In the genomic region with DNA sequence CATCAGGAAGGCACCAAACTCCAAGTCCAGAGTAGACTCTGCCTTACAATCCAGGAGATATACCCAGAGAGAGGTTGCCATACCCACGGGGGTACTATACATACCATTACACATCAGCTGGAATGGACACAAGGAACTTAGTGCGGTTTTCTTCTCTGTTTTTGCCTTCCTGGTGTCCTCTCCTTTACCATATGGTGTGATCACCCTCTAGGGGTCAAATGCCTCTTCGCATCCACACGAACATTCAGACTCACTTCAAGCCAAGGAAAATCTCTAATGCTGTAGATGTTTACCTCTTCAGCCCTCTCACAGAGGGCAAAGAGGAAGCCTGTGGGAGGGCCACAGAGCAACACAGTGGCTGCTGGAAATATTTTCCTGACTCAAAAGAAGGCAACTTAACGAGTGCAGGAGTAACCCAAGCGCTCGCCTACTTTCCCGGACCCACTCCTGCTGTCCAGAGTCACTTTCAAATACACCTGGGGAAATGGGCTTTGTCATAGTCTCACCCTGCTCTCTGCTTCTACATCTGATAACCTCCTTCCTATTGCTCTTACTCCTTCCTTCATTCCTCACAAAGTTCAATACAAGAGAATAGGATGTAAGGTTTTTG, we compare ENCODE assay signal across 9 cellular contexts.
DNase-seq lines count a peak whose midpoint lies in the region; ATAC-seq, FAIRE-seq and TF ChIP-seq lines count a peak whose summit lies in the region.
"Had no signal": no experiment of that assay in that cellular context is flagged by ENCODE, and none has a peak within 500 bp of the region (broad histone marks: within the 10 kb centered on the region; RNA-seq: fewer than 3 reads in every experiment).

No MANE protein-coding gene starts in this region.

- dilution Hi-C loops in IMR-90 (cut with HindIII; ENCODE audit: low sequenced_read_pairs, unreplicated experiment) = no loop called here

- H3K4me2 ChIP-seq in IMR-90 (ENCODE audit: low read depth, low read length) (no peak overlapping the region), GM12878 (ENCODE audit: control insufficient read depth, insufficient read depth) (no peak overlapping the region)

- H3K27me3 ChIP-seq in IMR-90 (ENCODE audit: control insufficient read depth, insufficient read depth, low read length) (no peaks in the 10 kb centered on the region; the same call in 1 of the 2 replicates), GM12878 (replicated peaks in 1 of 2; ENCODE audit: control insufficient read depth in 2 of 2, insufficient read depth in 2 of 2, low read length in 1 of 2) (no peaks in the 10 kb centered on the region), suprapubic skin (no peaks in the 10 kb centered on the region)
- H3K27me3 ChIP-seq in CD4-positive, alpha-beta memory T cell (ENCODE audit: insufficient read depth, low read length) = no peaks in the 10 kb centered on the region

- CTCF ChIA-PET in IMR-90 (lab: Yijun Ruan, JAX) (no interaction called here), GM12878 (lab: Yijun Ruan, JAX) (interaction anchor here (1.0 to 1.7 kb wide), 3 partner anchors 9 to 750 kb away, joined by 3 to 6 read pairs (median 6); no protein-coding TSS in a partner anchor)
- CTCF ChIA-PET in CD4-positive, alpha-beta memory T cell (lab: Charles Lee; ENCODE audit: partially characterized antibody) = no interaction called here

- TF ChIP-seq CTCF in IMR-90 (conservative IDR thresholded peaks at IDR 0.05; ENCODE audit: low read depth, low read length) (peak; percentile 48), GM12878 (IDR thresholded peaks at IDR 0.05 in 2 of 3, conservative IDR thresholded peaks at IDR 0.05 in 1 of 3; ENCODE audit: control insufficient read depth in 2 of 3, extremely low read depth in 1 of 3, insufficient read depth in 1 of 3, low read depth in 3 of 3, low read length in 3 of 3) (peak in 2 of 3 experiments; percentile 24 to 28; a peak in 3 of 6 replicates), suprapubic skin (IDR thresholded peaks at IDR 0.05) (peak in 1 of 2 donors; percentile 51)

- SMC1A ChIA-PET in GM12878 (lab: Charles Lee; ENCODE audit: uncharacterized antibody, unreplicated experiment) = no interaction called here

- H3K9me3 ChIP-seq in IMR-90 (ENCODE audit: control insufficient read depth, insufficient read depth, low read length) (no peaks in the 10 kb centered on the region), GM12878 (replicated peaks; ENCODE audit: control insufficient read depth, insufficient read depth, low read length) (no peaks in the 10 kb centered on the region), suprapubic skin (no peaks in the 10 kb centered on the region)
- no peaks in the 10 kb centered on the region for H3K9me3 ChIP-seq in CD4-positive, alpha-beta memory T cell (ENCODE audit: control insufficient read depth in 1 of 2, low read length in 2 of 2)

- TF ChIP-seq EP300 in GM12878 (IDR thresholded peaks at IDR 0.05; ENCODE audit: borderline replicate concordance in 1 of 2, control insufficient read depth in 1 of 2, low read depth in 2 of 2, low read length in 2 of 2) = no peak
- no peak for TF ChIP-seq EP300 in suprapubic skin (IDR thresholded peaks at IDR 0.05)

- no peak overlapping the region for H2AK5ac ChIP-seq in IMR-90 (ENCODE audit: low read depth, low read length)

- H3K36me3 ChIP-seq in IMR-90 (ENCODE audit: control insufficient read depth, insufficient read depth, low read length) (no peaks in the 10 kb centered on the region), GM12878 (ENCODE audit: control insufficient read depth in 2 of 2, insufficient read depth in 2 of 2, low read length in 1 of 2) (no peaks in the 10 kb centered on the region), suprapubic skin (no peaks in the 10 kb centered on the region)
- H3K36me3 ChIP-seq in CD4-positive, alpha-beta memory T cell (ENCODE audit: insufficient read depth, low read length) = no peaks in the 10 kb centered on the region

- no peak overlapping the region for H3K56ac ChIP-seq in IMR-90 (ENCODE audit: extremely low read depth, insufficient read depth, low read length)

- BruUV-seq in IMR-90 (replicated peaks; lab: Mats Ljungman, UMichigan) = no TSS peak
- no TSS peak for BruUV-seq in GM12878 (replicated peaks; lab: Mats Ljungman, UMichigan)

- WGBS in IMR-90 (ENCODE audit: extremely low coverage in 2 of 2, insufficient read length in 1 of 2), 2 experiments = 47% methylated on average over 3 of the region's 8 CpGs; no CpG with 5 or more reads in 1 of the 2 experiments
- 31% methylated on average over 8 of the region's 8 CpGs for WGBS in GM12878 (ENCODE audit: insufficient coverage, insufficient replicate concordance, low lambda C conversion rate, missing lambda C conversion rate)
- WGBS in suprapubic skin = 54% methylated on average over 8 of the region's 8 CpGs

- no peaks in the 10 kb centered on the region for H3K36me3 Mint-ChIP-seq in CD4-positive, alpha-beta memory T cell

- intact Hi-C loops in IMR-90 (cut with micrococcal nuclease) (loop anchor here (1.0 to 5.0 kb wide), 3 partner anchors 454 to 751 kb away; a partner anchor contains a TSS), GM12878 (cut with micrococcal nuclease; ENCODE audit: unreplicated experiment) (loop anchor here (2.0 kb wide), 1 partner anchor 712 kb away; no protein-coding TSS in a partner anchor)
- intact Hi-C loops in CD4-positive, alpha-beta memory T cell (cut with micrococcal nuclease) = no loop called here

- no peak overlapping the region for H3K18ac ChIP-seq in IMR-90 (ENCODE audit: low read depth, low read length)

- H3K4me3 ChIP-seq in IMR-90 (ENCODE audit: insufficient read depth, low read depth, low read length) = no peak overlapping the region
- H3K4me3 ChIP-seq in GM12878 = no peak overlapping the region
- H3K4me3 ChIP-seq in suprapubic skin = no peak overlapping the region
- no peak overlapping the region for H3K4me3 ChIP-seq in CD4-positive, alpha-beta memory T cell (ENCODE audit: low read length in 2 of 2)

- H4K5ac ChIP-seq in IMR-90 (ENCODE audit: low read depth, low read length) = no peak overlapping the region

- no peak overlapping the region for H3K27ac ChIP-seq in IMR-90 (ENCODE audit: insufficient read depth, low read length)
- H3K27ac ChIP-seq in GM12878 (ENCODE audit: control insufficient read depth, insufficient read depth) = no peak overlapping the region
- H3K27ac ChIP-seq in suprapubic skin = no peak overlapping the region
- H3K27ac ChIP-seq in CD4-positive, alpha-beta memory T cell (ENCODE audit: low read depth, low read length) = no peak overlapping the region

- H3K27me3 Mint-ChIP-seq in CD4-positive, alpha-beta memory T cell = peaks cover 0 to 3% of the 10 kb centered on the region in 2 donors

- H3K4me1 ChIP-seq in IMR-90 (ENCODE audit: control insufficient read depth, insufficient read depth, low read length) (no peaks in the 10 kb centered on the region), GM12878 (ENCODE audit: control insufficient read depth, insufficient read depth, low read length) (no peaks in the 10 kb centered on the region), suprapubic skin (peaks cover 22% of the 10 kb centered on the region)
- no peaks in the 10 kb centered on the region for H3K4me1 ChIP-seq in CD4-positive, alpha-beta memory T cell (ENCODE audit: insufficient read depth, low read length)

- in situ Hi-C loops in Caki2 (cut with HindIII; ENCODE audit: low pct_unique_long_range_greater_than_20kb, low sequenced_read_pairs) = no loop called here
- in situ Hi-C loops in IMR-90 (cut with MboI; ENCODE audit: low sequenced_read_pairs) = no loop called here
- in situ Hi-C loops in GM12878 (cut with MboI) = no loop called here

- no peak overlapping the region for H3K27ac Mint-ChIP-seq in CD4-positive, alpha-beta memory T cell

- H4K91ac ChIP-seq in IMR-90 (ENCODE audit: insufficient read depth, low read depth, low read length) = no peak overlapping the region

- H2BK120ac ChIP-seq in IMR-90 (ENCODE audit: low read depth, low read length) = no peak overlapping the region

- DNase-seq in Caki2 (ENCODE audit: low read depth) (peak; percentile 35), IMR-90 (peak; percentile 39), GM12878 (ENCODE audit: low read depth, low spot score) (no peak), left kidney (ENCODE audit: low read depth, low spot score) (peak; percentile 83), suprapubic skin (ENCODE audit: low spot score in 2 of 2) (no peak)
- DNase-seq in CD4-positive, alpha-beta memory T cell = no peak

- no peaks in the 10 kb centered on the region for H4K20me1 ChIP-seq in IMR-90 (ENCODE audit: insufficient read depth, low read length)
- H4K20me1 ChIP-seq in GM12878 (ENCODE audit: control insufficient read depth, insufficient read depth) = no peaks in the 10 kb centered on the region

- POLR2A ChIA-PET in IMR-90 (lab: Charles Lee; ENCODE audit: unreplicated experiment) = no interaction called here
- POLR2A ChIA-PET in GM12878 (lab: Charles Lee) = no interaction called here
- POLR2A ChIA-PET in CD4-positive, alpha-beta memory T cell (lab: Charles Lee; ENCODE audit: partially characterized antibody) = no interaction called here

- no peak overlapping the region for H2AK9ac ChIP-seq in IMR-90 (replicated peaks; ENCODE audit: low read depth, low read length, poor library complexity)

- ATAC-seq in IMR-90 (ENCODE audit: low read depth) (peak; percentile 84), GM12878 (peak; percentile 39; the same call in 1 of the 3 replicates), HG02571 (IDR thresholded peaks at IDR 0.05; ENCODE audit: unreplicated experiment) (no peak), HG03139 (IDR thresholded peaks at IDR 0.05; ENCODE audit: unreplicated experiment) (no peak)

- H4K8ac ChIP-seq in IMR-90 (ENCODE audit: low read depth in 2 of 2, low read length in 2 of 2) = no peak overlapping the region

- H3K4me3 Mint-ChIP-seq in CD4-positive, alpha-beta memory T cell = no peak overlapping the region

- no peak for FAIRE-seq in GM12878 (lab: Jason Lieb, UNC)
- FAIRE-seq: endometrium had no signal

- H2AFZ ChIP-seq in IMR-90 (replicated peaks; ENCODE audit: low read length, poor library complexity) = no peak overlapping the region
- no peak overlapping the region for H2AFZ ChIP-seq in GM12878 (ENCODE audit: control insufficient read depth, low read depth, low read length)

- H3K23ac ChIP-seq in IMR-90 (ENCODE audit: low read depth, low read length) = no peak overlapping the region

- TF ChIP-seq RAD21 in IMR-90 (IDR thresholded peaks at IDR 0.05; ENCODE audit: low read length) = peak; percentile 58
- TF ChIP-seq RAD21 in GM12878 (IDR thresholded peaks at IDR 0.05; ENCODE audit: insufficient read depth, low read depth, low read length) = peak; percentile 46

- H3K9me3 Mint-ChIP-seq in CD4-positive, alpha-beta memory T cell = no peaks in the 10 kb centered on the region

- H2BK15ac ChIP-seq in IMR-90 (ENCODE audit: low read depth, low read length) = no peak overlapping the region

- no peaks in the 10 kb centered on the region for H3K4me1 Mint-ChIP-seq in CD4-positive, alpha-beta memory T cell

- TF ChIP-seq POLR2A in IMR-90 (IDR thresholded peaks at IDR 0.05; ENCODE audit: low read depth, low read length) (no peak), GM12878 (IDR thresholded peaks at IDR 0.05; ENCODE audit: low read depth, low read length) (no peak), suprapubic skin (IDR thresholded peaks at IDR 0.05) (no peak)

- no peak overlapping the region for H3K14ac ChIP-seq in IMR-90 (replicated peaks; ENCODE audit: low read depth, low read length)

- no peak overlapping the region for H3K9ac ChIP-seq in IMR-90 (ENCODE audit: low read depth, low read length)
- H3K9ac ChIP-seq in GM12878 (ENCODE audit: control insufficient read depth, insufficient read depth, low read length) = no peak overlapping the region

- H3K9me1 ChIP-seq in IMR-90 (ENCODE audit: insufficient read depth, low read length) = no peaks in the 10 kb centered on the region

- no peak overlapping the region for H2BK5ac ChIP-seq in IMR-90 (ENCODE audit: low read depth, low read length, poor library complexity, severe bottlenecking)

- RAD21 ChIA-PET in GM12878 (lab: Charles Lee; ENCODE audit: unreplicated experiment) = interaction anchor here (1.2 kb wide), 1 partner anchor 748 kb away, joined by 3 read pairs; no protein-coding TSS in a partner anchor

- H2BK20ac ChIP-seq in IMR-90 (ENCODE audit: low read depth, low read length) = no peak overlapping the region

- no peak overlapping the region for H3K4ac ChIP-seq in IMR-90 (ENCODE audit: low read depth, low read length)

- no peaks in the 10 kb centered on the region for H3K79me2 ChIP-seq in GM12878 (ENCODE audit: control insufficient read depth, insufficient read depth, low read length)

- no peaks in the 10 kb centered on the region for H3K79me1 ChIP-seq in IMR-90 (ENCODE audit: low read depth in 1 of 2, low read length in 2 of 2)

Comparison
In these comparisons a context has a peak if more than half of its experiments do, and no peak if none do; other contexts are left out.
1. DNase-seq: peak in Caki2 (single experiment), IMR-90 (single experiment) and left kidney (single experiment); none in GM12878 (single experiment), suprapubic skin (0 of 2) and CD4-positive, alpha-beta memory T cell (0 of 5).
2. ATAC-seq: peak in IMR-90 (single experiment) and GM12878 (single experiment); none in HG02571 (single experiment) and HG03139 (single experiment).